9 cellular contexts compared by ENCODE assay signal in genomic region chr1:155083865-155084721, GRCh38. TPM values are rescaled to one million over a fixed set of nuclear protein-coding genes. Genes with fewer than 3 reads are reported as not detected.
DNase-seq lines count a peak whose midpoint lies in the region; ATAC-seq and TF ChIP-seq lines count a peak whose summit lies in the region.
"Had no signal": no experiment of that assay in that cellular context is flagged by ENCODE, and none has a peak within 500 bp of the region (broad histone marks: within the 10 kb centered on the region; RNA-seq: fewer than 3 reads in every experiment).

No MANE protein-coding gene starts in this region.

- no peak overlapping the region for H3K4ac ChIP-seq in mesendoderm (ENCODE audit: low read depth, low read length)

- no peak overlapping the region for H2BK15ac ChIP-seq in mesendoderm (replicated peaks; ENCODE audit: low read depth)

- H3K4me1 ChIP-seq in OCI-LY7 (ENCODE audit: insufficient read depth, low read length, poor library complexity, severe bottlenecking), result peaks cover 53% of the 10 kb centered on the region
- peaks cover 54% of the 10 kb centered on the region for H3K4me1 ChIP-seq in mammary epithelial cell (ENCODE audit: insufficient read depth, low read length)
- no peaks in the 10 kb centered on the region for H3K4me1 ChIP-seq in mesendoderm (ENCODE audit: control insufficient read depth, low read depth, low read length)

- H3K56ac ChIP-seq in mesendoderm (ENCODE audit: low read length), result peak overlapping the region; percentile 49

- CTCF ChIA-PET in OCI-LY7 (lab: Charles Lee; ENCODE audit: unreplicated experiment) (interaction anchor here (0.8 to 1.9 kb wide), 4 partner anchors 14 to 83 kb away, joined by 3 to 11 read pairs (median 5); no protein-coding TSS in a partner anchor), mammary epithelial cell (lab: Charles Lee; ENCODE audit: low non-redundant PET) (interaction anchor here (0.8 kb wide), 3 partner anchors 22 to 217 kb away, joined by 3 to 8 read pairs (median 4); partner anchors contain the start of gene KRTCAP2)

- TF ChIP-seq CTCF in OCI-LY7 (conservative IDR thresholded peaks at IDR 0.05; ENCODE audit: low read length) (peak; percentile 38), mammary epithelial cell (conservative IDR thresholded peaks at IDR 0.05 in 1 of 2, IDR thresholded peaks at IDR 0.05 in 1 of 2; ENCODE audit: extremely low read depth in 1 of 2, insufficient read depth in 1 of 2, low read depth in 1 of 2, low read length in 2 of 2) (peak; percentile 26 to 62)

- H2BK120ac ChIP-seq in mesendoderm (ENCODE audit: low read depth, low read length), result no peak overlapping the region

- no peak overlapping the region for H2AK5ac ChIP-seq in mesendoderm (ENCODE audit: low read length)

- no peak overlapping the region for H3K23ac ChIP-seq in mesendoderm (ENCODE audit: low read length)

- DNase-seq in DMS 273 treated with DMSO at 0.1 percent for 48 hours (lab: John Stamatoyannopoulos, UW) (peak; percentile 44), OCI-LY7 (ENCODE audit: low spot score) (peak; percentile 59), mammary epithelial cell (peak; percentile 50), mesendoderm (no peak), activated gamma-delta T cell (lab: John Stamatoyannopoulos, UW) (no peak), mesenteric fat pad (ENCODE audit: low spot score) (no peak)

- in situ Hi-C loops in mammary epithelial cell (cut with MboI; ENCODE audit: low sequenced_read_pairs in 2 of 2), result no loop called here

- no peak overlapping the region for H4K8ac ChIP-seq in mesendoderm (ENCODE audit: low read depth, low read length)

- no peak overlapping the region for H4K5ac ChIP-seq in mesendoderm (ENCODE audit: low read length)

- no peaks in the 10 kb centered on the region for H3K79me2 ChIP-seq in OCI-LY7 (ENCODE audit: insufficient read depth, low read depth, low read length)
- H3K79me2 ChIP-seq in mammary epithelial cell (ENCODE audit: insufficient read depth, low read length), result no peaks in the 10 kb centered on the region
- no peaks in the 10 kb centered on the region for H3K79me2 ChIP-seq in mesendoderm (ENCODE audit: control insufficient read depth, insufficient read depth, low read length)

- no peak overlapping the region for H3K18ac ChIP-seq in mesendoderm (ENCODE audit: low read length)

- H2BK5ac ChIP-seq in mesendoderm (ENCODE audit: low read length), result no peak overlapping the region

- peak; percentile 1 for ATAC-seq in GM21529 (IDR thresholded peaks at IDR 0.05; ENCODE audit: unreplicated experiment)
- ATAC-seq in HG03460 (IDR thresholded peaks at IDR 0.05; ENCODE audit: unreplicated experiment), result no peak

- POLR2A ChIA-PET in OCI-LY7 (lab: Charles Lee), result interaction anchor here (0.5 to 1.0 kb wide), 2 partner anchors 20 to 87 kb away, joined by 3 to 5 read pairs; partner anchors contain the start of gene EFNA4

- no peaks in the 10 kb centered on the region for H3K9me2 ChIP-seq in OCI-LY7 (ENCODE audit: insufficient read depth, low read length)

- no peaks in the 10 kb centered on the region for H3K36me3 ChIP-seq in OCI-LY7 (ENCODE audit: insufficient read depth, low read length)
- H3K36me3 ChIP-seq in mammary epithelial cell (ENCODE audit: insufficient read depth, low read length), result no peaks in the 10 kb centered on the region
- H3K36me3 ChIP-seq in mesendoderm (ENCODE audit: control insufficient read depth, insufficient read depth, low read length), result no peaks in the 10 kb centered on the region

- peaks cover 28% of the 10 kb centered on the region for H3K27me3 ChIP-seq in mammary epithelial cell (ENCODE audit: insufficient read depth, low read length)
- peaks cover 39% of the 10 kb centered on the region for H3K27me3 ChIP-seq in mesendoderm (ENCODE audit: insufficient read depth, low read length, poor library complexity)

- intact Hi-C loops in OCI-LY7 (cut with micrococcal nuclease; ENCODE audit: unreplicated experiment), result loop anchor here (1.0 to 2.0 kb wide), 5 partner anchors 22 to 525 kb away; no protein-coding TSS in a partner anchor
- intact Hi-C loops in mammary epithelial cell (cut with micrococcal nuclease), result loop anchor here (1.0 to 10.0 kb wide), 10 partner anchors 21 to 605 kb away; partner anchors contain the start of genes ADAM15, CKS1B, EFNA4 and ZBTB7B

- H3K9ac ChIP-seq in mammary epithelial cell (ENCODE audit: insufficient read depth, low read length) (no peak overlapping the region), mesendoderm (ENCODE audit: low read length) (peak overlapping the region; percentile 35)

- peak overlapping the region; percentile 64 for H3K4me2 ChIP-seq in OCI-LY7 (ENCODE audit: low read length)
- H3K4me2 ChIP-seq in mammary epithelial cell (ENCODE audit: insufficient read depth, low read depth, low read length), result peak overlapping the region; percentile 79
- H3K4me2 ChIP-seq in mesendoderm (ENCODE audit: low read length), result peak overlapping the region; percentile 57

- H3K9me3 ChIP-seq in OCI-LY7 (ENCODE audit: low read length) (no peaks in the 10 kb centered on the region), mammary epithelial cell (replicated peaks; ENCODE audit: insufficient read depth, low read length) (no peaks in the 10 kb centered on the region)

- dilution Hi-C loops in mammary epithelial cell (cut with HindIII; ENCODE audit: low sequenced_read_pairs), result no loop called here

- H4K20me1 ChIP-seq in OCI-LY7 (ENCODE audit: insufficient read depth, low read length) (no peaks in the 10 kb centered on the region), mammary epithelial cell (ENCODE audit: insufficient read depth, low read length) (no peaks in the 10 kb centered on the region)

- BruUV-seq in OCI-LY7 (replicated peaks; lab: Mats Ljungman, UMichigan), result no TSS peak
- BruUV-seq in mammary epithelial cell (replicated peaks; lab: Mats Ljungman, UMichigan), result no TSS peak

- H3K79me1 ChIP-seq in mesendoderm (ENCODE audit: low read length), result no peaks in the 10 kb centered on the region

- H2AFZ ChIP-seq in OCI-LY7 (ENCODE audit: low read length), result peak overlapping the region; percentile 88
- H2AFZ ChIP-seq in mammary epithelial cell (ENCODE audit: low read depth, low read length), result peak overlapping the region; percentile 93

- H3K27ac ChIP-seq in OCI-LY7 (ENCODE audit: low read depth, low read length, poor library complexity, severe bottlenecking) (peak overlapping the region; percentile 87), mammary epithelial cell (ENCODE audit: insufficient read depth, low read depth, low read length) (no peak overlapping the region), mesendoderm (ENCODE audit: low read depth, low read length) (no peak overlapping the region)

- H3K4me3 ChIP-seq in OCI-LY7 (ENCODE audit: low read depth, low read length, poor library complexity, severe bottlenecking) (peak overlapping the region; percentile 81), mammary epithelial cell (replicated peaks in 1 of 3; ENCODE audit: insufficient read depth in 1 of 3, low read depth in 2 of 3, low read length in 3 of 3) (peak overlapping the region; percentile 71 to 86 (median 73)), mesendoderm (ENCODE audit: low read length) (no peak overlapping the region)

- WGBS in mammary epithelial cell (ENCODE audit: low coverage, missing lambda C conversion rate), result 21% methylated on average over 19 of the region's 21 CpGs
- no CpG with 5 or more reads among the region's 21 CpGs for WGBS in mesendoderm (ENCODE audit: extremely low coverage, insufficient coverage, low lambda C conversion rate)

RNA-seq across cellular contexts. Expression of gene EFNA3, which starts 5.5 kb away (rescaled TPM):
- 5.7 and 6.7 TPM in 2 replicates for total RNA-seq in OCI-LY7 (2014; rRNA removed; shearing (Covaris generic))
- total RNA-seq in OCI-LY7 (2022) (4.8 and 10.8 TPM in 2 replicates), mammary epithelial cell (1 to 10 TPM; 2.2 to 4.0 TPM), mesenteric fat pad (0.58 TPM)
- polyA plus RNA-seq in mammary epithelial cell, result 3.7 TPM
- 4.2 TPM for polyA minus RNA-seq in mammary epithelial cell
- polyA plus RNA-seq in mesendoderm (2013, experiment 1 of 2), result 11.2 TPM
- 10.3 TPM for polyA plus RNA-seq in mesendoderm (2013, experiment 2 of 2)

RNA-seq across cellular contexts. Expression of gene EFNA4, which starts 20.6 kb away (rescaled TPM):
- 10.5 and 11.5 TPM in 2 replicates for total RNA-seq in OCI-LY7 (2014; rRNA removed; shearing (Covaris generic))
- total RNA-seq in OCI-LY7 (2022) (9.0 and 10.1 TPM in 2 replicates), mammary epithelial cell (1 to 10 TPM; 5.0 to 5.8 TPM), mesenteric fat pad (3.1 TPM)
- polyA plus RNA-seq in mammary epithelial cell, result 8.4 TPM
- polyA minus RNA-seq in mammary epithelial cell, result 6.8 TPM
- 16.0 TPM for polyA plus RNA-seq in mesendoderm (2013, experiment 1 of 2)
- polyA plus RNA-seq in mesendoderm (2013, experiment 2 of 2), result 14.9 TPM

RNA-seq across cellular contexts. Expression of gene ADAM15, which starts 33.0 kb away (rescaled TPM):
- 14.2 and 19.7 TPM in 2 replicates for total RNA-seq in OCI-LY7 (2014; rRNA removed; shearing (Covaris generic))
- total RNA-seq in OCI-LY7 (2022) (50.4 and 56.1 TPM in 2 replicates), mammary epithelial cell (100 to 1,000 TPM; 111 to 127 TPM), mesenteric fat pad (176 TPM)
- 129 TPM for polyA plus RNA-seq in mammary epithelial cell
- polyA minus RNA-seq in mammary epithelial cell, result 284 TPM
- polyA plus RNA-seq in mesendoderm (2013, experiment 1 of 2), result 12.2 TPM
- polyA plus RNA-seq in mesendoderm (2013, experiment 2 of 2), result 12.2 TPM

RNA-seq across cellular contexts. Expression of gene EFNA1, which starts 43.6 kb away (rescaled TPM):
- total RNA-seq in OCI-LY7 (2014; rRNA removed; shearing (Covaris generic)), result not detected in 2 replicates
- not detected in 2 replicates for total RNA-seq in OCI-LY7 (2022)
- 10 to 100 TPM; 21.5 to 54.0 TPM for total RNA-seq in mammary epithelial cell
- polyA plus RNA-seq in mammary epithelial cell, result 28.8 TPM
- polyA minus RNA-seq in mammary epithelial cell, result 13.7 TPM
- polyA plus RNA-seq in mesendoderm (2013, experiment 1 of 2), result 2.2 TPM
- 1.9 TPM for polyA plus RNA-seq in mesendoderm (2013, experiment 2 of 2)
- 17.8 TPM for total RNA-seq in mesenteric fat pad

RNA-seq across cellular contexts. Expression of gene DCST1, which starts 50.5 kb away (rescaled TPM):
- not detected in 2 replicates for total RNA-seq in OCI-LY7 (2014; rRNA removed; shearing (Covaris generic))
- not detected in 2 replicates for total RNA-seq in OCI-LY7 (2022)
- not detected for total RNA-seq in mammary epithelial cell
- not detected for polyA plus RNA-seq in mammary epithelial cell
- polyA minus RNA-seq in mammary epithelial cell, result not detected
- polyA plus RNA-seq in mesendoderm (2013, experiment 1 of 2), result not detected
- polyA plus RNA-seq in mesendoderm (2013, experiment 2 of 2), result not detected
- total RNA-seq in mesenteric fat pad, result not detected
- total RNA-seq: dermis microvascular lymphatic vessel endothelial cell had no signal

Comparison
In these comparisons a context has a peak if more than half of its experiments do, and no peak if none do; other contexts are left out.
1. DNase-seq: peak in DMS 273 treated with DMSO at 0.1 percent for 48 hours (single experiment), OCI-LY7 (single experiment) and mammary epithelial cell (single experiment); none in mesendoderm (single experiment), activated gamma-delta T cell (single experiment) and mesenteric fat pad (single experiment).
2. Peak in every context shown above with its lines, with median percentiles within 50 percentile points of each other: H3K4me2 ChIP-seq.